Comparison of ENCODE assay signal across 8 cellular contexts in genomic region chr1:9589144-9589718, GRCh38. TPM values are rescaled to one million over a fixed set of nuclear protein-coding genes. Genes with fewer than 3 reads are reported as not detected.
DNase-seq lines count a peak whose midpoint lies in the region; ATAC-seq and TF ChIP-seq lines count a peak whose summit lies in the region.

No MANE protein-coding gene starts in this region.

- peaks cover 12% of the 10 kb centered on the region for H3K4me1 ChIP-seq in HEK293 (ENCODE audit: control insufficient read depth, insufficient read depth, low read length)

- intact Hi-C loops in left cardiac atrium (cut with DNase I), result no loop called here

- POLR2A ChIA-PET in HEK293 (lab: Yijun Ruan, JAX), result no interaction called here

- H3K36me3 ChIP-seq in HEK293 (ENCODE audit: control insufficient read depth in 2 of 2, insufficient read depth in 1 of 2, low read length in 2 of 2), result peaks cover 6 to 32% of the 10 kb centered on the region in 2 experiments; a peak in 2 of 3 replicates

- peak overlapping the region; percentile 40 for H3K4me3 ChIP-seq in HEK293 (ENCODE audit: low read depth, low read length)

- CTCF ChIA-PET in HEK293 (lab: Yijun Ruan, JAX), result interaction anchor here (0.6 to 1.6 kb wide), 4 partner anchors 10 to 250 kb away, joined by 3 to 6 read pairs (median 4); no protein-coding TSS in a partner anchor

- DNase-seq in EL (peak; percentile 39), NCI-H69 (lab: John Stamatoyannopoulos, UW) (peak; percentile 50), left cardiac atrium (peak; percentile 52), retina (peak; percentile 68), hippocampal formation (lab: John Stamatoyannopoulos, UW) (no peak)
- DNase-seq in activated effector memory CD4-positive, alpha-beta T cell treated with anti-CD3 and anti-CD28 coated beads, Interleukin-2, amount 50 U/mL, for 16 hours, result peak; percentile 79

- H3K27ac ChIP-seq in HEK293 (ENCODE audit: extremely low read depth, low read depth, low read length), result peak overlapping the region; percentile 71; the same call in 1 of the 2 replicates

- TF ChIP-seq CTCF in HEK293 (tag by site-specific recombination; IDR thresholded peaks at IDR 0.05), result no peak

- H3K9me3 ChIP-seq in HEK293 (ENCODE audit: control insufficient read depth, insufficient read depth, low read depth, low read length), result no peaks in the 10 kb centered on the region

- ATAC-seq in left cardiac atrium (no peak), esophagus mucosa (no peak)

TF ChIP-seq in HEK293, 187 proteins besides CTCF, POLR2A, EP300 and RAD21 (continues in another document):
- TF ChIP-seq TRIM28 (IDR thresholded peaks at IDR 0.05; ENCODE audit: borderline replicate concordance, low read length) (no peak), ZNF843 (tag by site-specific recombination; IDR thresholded peaks at IDR 0.05) (no peak), ZNF2 (tag by site-specific recombination; IDR thresholded peaks at IDR 0.05) (no peak), ZNF707 (tag by site-specific recombination; IDR thresholded peaks at IDR 0.05) (no peak), ZNF610 (tag by site-specific recombination; IDR thresholded peaks at IDR 0.05; ENCODE audit: borderline replicate concordance) (no peak), ZNF140 (tag by site-specific recombination; IDR thresholded peaks at IDR 0.05) (no peak), ZNF555 (tag by site-specific recombination; conservative IDR thresholded peaks at IDR 0.05) (no peak), ZBTB6 (tag by site-specific recombination; IDR thresholded peaks at IDR 0.05) (peak; percentile 92), ZNF433 (tag by site-specific recombination; IDR thresholded peaks at IDR 0.05; ENCODE audit: low read depth) (no peak), PRDM6 (tag by site-specific recombination; IDR thresholded peaks at IDR 0.05) (no peak), ZNF585B (tag by site-specific recombination; IDR thresholded peaks at IDR 0.05) (no peak), ZNF394 (tag by site-specific recombination; IDR thresholded peaks at IDR 0.05; ENCODE audit: borderline replicate concordance) (peak; percentile 61; the same call in 1 of the 2 replicates), ZXDB (tag by site-specific recombination; IDR thresholded peaks at IDR 0.05) (peak; percentile 76), ZNF530 (tag by site-specific recombination; IDR thresholded peaks at IDR 0.05; ENCODE audit: low read depth) (no peak), GLIS2 (tag by site-specific recombination; IDR thresholded peaks at IDR 0.05) (peak; percentile 31; the same call in 1 of the 2 replicates), ZNF76 (tag by site-specific recombination; IDR thresholded peaks at IDR 0.05; ENCODE audit: borderline replicate concordance, low read depth) (no peak), ZBTB8A (tag by site-specific recombination; IDR thresholded peaks at IDR 0.05) (0 out of 2 replicates have a peak, but pooled peaks have one; percentile 26), ZSCAN23 (tag by site-specific recombination; IDR thresholded peaks at IDR 0.05) (no peak), ZBTB26 (tag by site-specific recombination; optimal IDR thresholded peaks at IDR 0.05) (peak; percentile 71), ZEB2 (tag by site-specific recombination; IDR thresholded peaks at IDR 0.05) (0 out of 2 replicates have a peak, but pooled peaks have one; percentile 9), ZNF362 (tag by site-specific recombination; IDR thresholded peaks at IDR 0.05) (no peak), ZNF660 (tag by site-specific recombination; IDR thresholded peaks at IDR 0.05) (no peak), ZBTB48 (tag by site-specific recombination; IDR thresholded peaks at IDR 0.05) (peak; percentile 11; the same call in 1 of the 2 replicates), ZSCAN18 (tag by site-specific recombination; IDR thresholded peaks at IDR 0.05) (no peak), ZNF449 (tag by site-specific recombination; IDR thresholded peaks at IDR 0.05) (no peak), GLIS1 (tag by site-specific recombination; IDR thresholded peaks at IDR 0.05) (peak; percentile 19; the same call in 1 of the 2 replicates), ZBTB20 (tag by site-specific recombination; IDR thresholded peaks at IDR 0.05) (peak; percentile 59), PRDM1 (tag by site-specific recombination; IDR thresholded peaks at IDR 0.05) (no peak), ZNF600 (tag by site-specific recombination; IDR thresholded peaks at IDR 0.05) (no peak), ZNF639 (tag by site-specific recombination; IDR thresholded peaks at IDR 0.05) (no peak)

RNA-seq across cellular contexts. Expression of gene TMEM201, which starts 0.5 kb away (rescaled TPM):
- 10 to 100 TPM; 18.5 to 21.2 TPM for total RNA-seq in left cardiac atrium
- total RNA-seq in esophagus mucosa, result 7.7 TPM

RNA-seq across cellular contexts. Expression of gene SLC25A33, which starts 50.0 kb away (rescaled TPM):
- total RNA-seq in left cardiac atrium (1 to 10 TPM; 7.2 to 8.8 TPM), esophagus mucosa (3.6 TPM)

Comparison
In these comparisons a context has a peak if more than half of its experiments do, and no peak if none do; other contexts are left out.
1. DNase-seq: peak in EL (single experiment), NCI-H69 (single experiment), activated effector memory CD4-positive, alpha-beta T cell treated with anti-CD3 and anti-CD28 coated beads, Interleukin-2, amount 50 U/mL, for 16 hours (single experiment), left cardiac atrium (single experiment) and retina (single experiment); none in hippocampal formation (0 of 2).